ENCODE assay signal across 24 cellular contexts in the genomic region with DNA sequence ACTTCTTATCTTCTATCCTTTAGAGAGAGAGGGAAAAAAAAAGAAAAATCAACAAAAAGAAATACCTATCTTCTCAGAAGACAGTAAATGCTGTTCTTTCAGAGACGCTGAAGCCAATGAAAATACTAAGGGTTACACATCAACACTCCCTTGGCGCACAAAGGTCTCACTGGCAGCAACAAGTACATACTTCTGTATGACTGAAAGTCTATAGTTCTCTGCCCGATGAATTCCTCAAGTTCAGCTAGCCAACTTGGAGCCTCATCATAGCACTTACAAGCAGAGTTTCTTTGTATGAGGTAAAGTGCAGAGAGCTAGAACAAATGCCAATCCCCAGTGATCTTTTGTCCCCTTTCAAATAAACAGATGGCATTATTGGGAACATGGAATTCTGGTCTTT.
DNase-seq lines count a peak whose midpoint lies in the region; ATAC-seq and TF ChIP-seq lines count a peak whose summit lies in the region.
"Had no signal": no experiment of that assay in that cellular context is flagged by ENCODE, and none has a peak within 500 bp of the region (broad histone marks: within the 10 kb centered on the region; RNA-seq: fewer than 3 reads in every experiment).

No MANE protein-coding gene starts in this region.

- intact Hi-C loops in CD4-positive, alpha-beta T cell (cut with DNase I, micrococcal nuclease), result no loop called here

- peak; percentile 78 for DNase-seq in MG63
- peak; percentile 63 for DNase-seq in astrocyte of the spinal cord (ENCODE audit: low read depth, low spot score)
- no peak for DNase-seq in neuronal stem cell (ENCODE audit: low spot score)
- no peak for DNase-seq in NCI-H146 (lab: John Stamatoyannopoulos, UW)
- no peak for DNase-seq in CD4-positive, alpha-beta T cell
- no peak for DNase-seq in immature natural killer cell
- DNase-seq: CD8-positive, alpha-beta memory T cell; DMS 273 treated with DMSO at 0.1 percent for 48 hours; DMS79; EL; GDM1; NCI-H1092; NCI-H1436; NCI-H187 treated with DMSO at 0.1 percent for 48 hours; NCI-H2171 treated with DMSO at 0.1 percent for 48 hours; NCI-H524 treated with DMSO at 0.1 percent for 48 hours; NCI-H774; SIG-M5 had no signal

- no peak overlapping the region for H3K27ac Mint-ChIP-seq in CD4-positive, alpha-beta T cell
- no peak overlapping the region for H3K27ac Mint-ChIP-seq in immature natural killer cell
- H3K27ac Mint-ChIP-seq: B cell; CD8-positive, alpha-beta memory T cell had no signal

- CTCF ChIA-PET in CD4-positive, alpha-beta T cell (lab: Charles Lee), result no interaction called here

- H3K9me3 ChIP-seq in MG63, result no peaks in the 10 kb centered on the region
- H3K9me3 ChIP-seq in neuronal stem cell (replicated peaks in 1 of 2; ENCODE audit: control insufficient read depth in 2 of 2, insufficient read depth in 1 of 2, low read depth in 1 of 2, low read length in 2 of 2), result peaks cover 0 to 2% of the 10 kb centered on the region in 2 donors
- H3K9me3 ChIP-seq in CD4-positive, alpha-beta T cell (ENCODE audit: control insufficient read depth, low read length), result no peaks in the 10 kb centered on the region

- H3K4me3 ChIP-seq in MG63, result no peak overlapping the region
- H3K4me3 ChIP-seq in astrocyte of the spinal cord (ENCODE audit: low read depth, low read length), result no peak overlapping the region
- no peak overlapping the region for H3K4me3 ChIP-seq in neuronal stem cell (ENCODE audit: low read length in 2 of 2)
- H3K4me3 ChIP-seq: GM12878 had no signal

- no peaks in the 10 kb centered on the region for H3K27me3 Mint-ChIP-seq in CD4-positive, alpha-beta T cell
- peaks cover 0 to 1% (median 0%) of the 10 kb centered on the region in 3 donors for H3K27me3 Mint-ChIP-seq in immature natural killer cell (ENCODE audit: low read depth in 3 of 3)
- H3K27me3 Mint-ChIP-seq: B cell; CD8-positive, alpha-beta memory T cell had no signal

- no peak overlapping the region for H4K91ac ChIP-seq in neuronal stem cell (ENCODE audit: low read depth, low read length, poor library complexity)

- no peaks in the 10 kb centered on the region for H3K79me1 ChIP-seq in neuronal stem cell (ENCODE audit: low read depth, low read length)

- peaks cover 9 to 22% of the 10 kb centered on the region in 2 donors for H3K4me1 ChIP-seq in neuronal stem cell (ENCODE audit: control insufficient read depth in 2 of 2, insufficient read depth in 1 of 2, low read depth in 1 of 2, low read length in 2 of 2)

- no peak overlapping the region for H3K18ac ChIP-seq in neuronal stem cell (ENCODE audit: low read length)

- no peaks in the 10 kb centered on the region for H3K4me1 Mint-ChIP-seq in CD4-positive, alpha-beta T cell (ENCODE audit: low read depth)
- no peaks in the 10 kb centered on the region for H3K4me1 Mint-ChIP-seq in immature natural killer cell
- H3K4me1 Mint-ChIP-seq: B cell; CD8-positive, alpha-beta memory T cell had no signal

- no peak overlapping the region for H2BK120ac ChIP-seq in neuronal stem cell (ENCODE audit: low read depth, low read length)

- in situ Hi-C loops in astrocyte of the spinal cord (cut with HindIII; ENCODE audit: low sequenced_read_pairs), result no loop called here

- H2BK12ac ChIP-seq in neuronal stem cell (ENCODE audit: low read length), result no peak overlapping the region

- no peak overlapping the region for H3K9ac ChIP-seq in neuronal stem cell (ENCODE audit: low read depth, low read length, poor library complexity)

- no peak overlapping the region for H3K23ac ChIP-seq in neuronal stem cell (ENCODE audit: low read depth, low read length, poor library complexity)

- POLR2A ChIA-PET in CD4-positive, alpha-beta T cell (lab: Charles Lee), result no interaction called here

- H3K27me3 ChIP-seq in MG63 (no peaks in the 10 kb centered on the region), neuronal stem cell (ENCODE audit: control insufficient read depth in 3 of 3, insufficient read depth in 3 of 3, low read depth in 1 of 3, low read length in 3 of 3) (no peaks in the 10 kb centered on the region)
- no peaks in the 10 kb centered on the region for H3K27me3 ChIP-seq in CD4-positive, alpha-beta T cell (ENCODE audit: control insufficient read depth, insufficient read depth, low read length)

- H3K36me3 ChIP-seq in MG63 (no peaks in the 10 kb centered on the region), neuronal stem cell (replicated peaks in 1 of 2; ENCODE audit: control insufficient read depth in 2 of 2, insufficient read depth in 2 of 2, low read length in 2 of 2) (peaks cover 0 to 2% of the 10 kb centered on the region in 2 donors)

- no peak overlapping the region for H3K27ac ChIP-seq in neuronal stem cell (replicated peaks; ENCODE audit: low read length)
- H3K27ac ChIP-seq in CD4-positive, alpha-beta T cell (ENCODE audit: low read depth, low read length), result no peak overlapping the region
- H3K27ac ChIP-seq: C4-2B had no signal

- no CpG with 5 or more reads among the region's 3 CpGs for WGBS in neuronal stem cell (ENCODE audit: extremely low coverage in 2 of 2, insufficient read length in 2 of 2, insufficient replicate concordance in 1 of 2), 2 donors

- H2AFZ ChIP-seq in neuronal stem cell (ENCODE audit: low read length), result peak overlapping the region; percentile 30

- no peak overlapping the region for H3K4ac ChIP-seq in neuronal stem cell (ENCODE audit: low read length)

- H3K14ac ChIP-seq in neuronal stem cell (ENCODE audit: low read length), result no peak overlapping the region

- no peaks in the 10 kb centered on the region for H3K36me3 Mint-ChIP-seq in CD4-positive, alpha-beta T cell (ENCODE audit: low read depth)
- H3K36me3 Mint-ChIP-seq in immature natural killer cell, result no peaks in the 10 kb centered on the region
- H3K36me3 Mint-ChIP-seq: CD8-positive, alpha-beta memory T cell had no signal

- no peak overlapping the region for H4K8ac ChIP-seq in neuronal stem cell (ENCODE audit: low read depth, low read length)

- no peak overlapping the region for H2AK5ac ChIP-seq in neuronal stem cell (ENCODE audit: low read depth, low read length)

- no peak overlapping the region for H3K4me3 Mint-ChIP-seq in CD4-positive, alpha-beta T cell
- no peak overlapping the region for H3K4me3 Mint-ChIP-seq in immature natural killer cell
- H3K4me3 Mint-ChIP-seq: B cell; CD8-positive, alpha-beta memory T cell had no signal

- no peak overlapping the region for H2BK5ac ChIP-seq in neuronal stem cell (ENCODE audit: low read length)

- ATAC-seq in HG03469 (IDR thresholded peaks at IDR 0.05; ENCODE audit: unreplicated experiment), result no peak
- ATAC-seq in CD4-positive, alpha-beta T cell (ENCODE audit: poor library complexity), result no peak
- ATAC-seq: GM12878, HepG2, SK-N-SH treated with all-trans-retinoic acid at 6 μM for 48 hours had no signal

- no peak overlapping the region for H2BK15ac ChIP-seq in neuronal stem cell (ENCODE audit: low read length)

- H3K4me2 ChIP-seq in neuronal stem cell (ENCODE audit: insufficient read depth, low read length, poor library complexity, severe bottlenecking), result no peak overlapping the region

- TF ChIP-seq CTCF in astrocyte of the spinal cord (IDR thresholded peaks at IDR 0.05; ENCODE audit: low read depth, low read length), result no peak
- TF ChIP-seq CTCF in CD4-positive, alpha-beta T cell (IDR thresholded peaks at IDR 0.05), result no peak

- no peaks in the 10 kb centered on the region for H3K9me3 Mint-ChIP-seq in CD4-positive, alpha-beta T cell
- peaks cover 0 to 3% (median 0%) of the 10 kb centered on the region in 6 donors for H3K9me3 Mint-ChIP-seq in immature natural killer cell

Comparison
In these comparisons a context has a peak if more than half of its experiments do, and no peak if none do; other contexts are left out.
1. DNase-seq: peak in MG63 (single experiment) and astrocyte of the spinal cord (single experiment); none in neuronal stem cell (single experiment), NCI-H146 (single experiment), CD4-positive, alpha-beta T cell (0 of 10) and immature natural killer cell (0 of 3).